Comparison of ENCODE assay signal across 8 cellular contexts in the genomic region with DNA sequence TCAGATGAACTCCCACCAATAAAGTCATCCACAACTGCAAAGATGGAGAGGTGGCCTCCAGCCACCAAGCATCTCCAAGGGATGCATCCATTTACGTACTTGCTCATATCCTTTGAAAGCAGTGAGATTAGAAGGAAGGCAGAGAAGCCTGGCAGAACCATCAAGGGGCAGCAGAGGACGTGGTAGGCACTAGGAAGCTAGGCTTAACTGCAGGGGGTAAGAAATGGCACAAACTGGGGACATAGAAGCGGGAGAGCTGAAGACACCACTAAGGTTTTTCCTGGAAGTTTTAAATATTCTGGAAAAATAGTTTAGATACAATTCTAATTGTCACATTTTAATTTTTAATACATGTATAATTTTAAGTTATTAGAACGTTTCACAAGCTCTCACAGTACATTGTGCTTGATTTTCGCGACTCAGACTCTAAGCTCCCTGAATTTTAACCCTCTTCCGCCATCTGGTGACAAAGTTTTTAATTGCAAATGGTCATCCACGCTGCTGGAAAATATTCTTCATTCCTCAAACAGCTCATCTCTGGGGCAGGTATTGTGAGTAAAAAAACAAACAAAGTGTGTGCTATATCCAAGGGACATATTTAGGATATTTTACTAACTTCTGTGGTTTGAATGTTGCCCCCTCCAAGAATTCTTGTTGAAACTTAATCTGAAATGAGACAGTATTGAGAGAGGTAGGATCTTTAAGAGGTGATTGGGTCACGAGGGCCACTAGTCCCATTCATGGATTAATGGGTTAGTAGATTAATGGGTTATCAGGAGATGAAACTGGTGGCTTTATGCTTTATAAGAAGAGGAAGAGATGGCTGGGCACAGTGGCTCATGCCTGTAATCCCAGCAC. TPM values are rescaled to one million over a fixed set of nuclear protein-coding genes. Genes with fewer than 3 reads are reported as not detected.
DNase-seq lines count a peak whose midpoint lies in the region; ATAC-seq, FAIRE-seq and TF ChIP-seq lines count a peak whose summit lies in the region.

No MANE protein-coding gene starts in this region.

- no peaks in the 10 kb centered on the region for H3K27me3 Mint-ChIP-seq in T-helper 2 cell treated with Interferon-gamma antibody and Interleukin-4, amounts not matched to agents 5 μg/mL and 100 μg/mL, for 36 hours (ENCODE audit: low read depth)
- no peaks in the 10 kb centered on the region for H3K27me3 Mint-ChIP-seq in central memory CD8-positive, alpha-beta T cell

- peak; percentile 48 for FAIRE-seq in GM12891 (lab: Jason Lieb, UNC)

- peaks cover 29% of the 10 kb centered on the region for H3K4me1 Mint-ChIP-seq in T-helper 2 cell treated with Interferon-gamma antibody and Interleukin-4, amounts not matched to agents 5 μg/mL and 100 μg/mL, for 36 hours (ENCODE audit: low read depth)
- H3K4me1 Mint-ChIP-seq in central memory CD8-positive, alpha-beta T cell = peaks cover 43% of the 10 kb centered on the region

- H3K27ac Mint-ChIP-seq in T-helper 2 cell treated with Interferon-gamma antibody and Interleukin-4, amounts not matched to agents 5 μg/mL and 100 μg/mL, for 36 hours = peak overlapping the region; percentile 60
- no peak overlapping the region for H3K27ac Mint-ChIP-seq in central memory CD8-positive, alpha-beta T cell (ENCODE audit: low read depth)

- peak; percentile 52 for ATAC-seq in central memory CD8-positive, alpha-beta T cell (replicated peaks; ENCODE audit: extremely low read depth, poor library complexity, severe bottlenecking)

- DNase-seq in AG08396 (ENCODE audit: low spot score) (peak; percentile 52), GM12891 (ENCODE audit: insufficient read length, low spot score) (no peak), NCI-H1694 treated with DMSO at 0.1 percent for 48 hours (lab: John Stamatoyannopoulos, UW) (peak; percentile 63), kidney tubule cell (ENCODE audit: low spot score) (peak; percentile 75), GM19238 (ENCODE audit: insufficient read length, low spot score) (no peak)
- peak; percentile 53 for DNase-seq in T-helper 2 cell treated with Interferon-gamma antibody and Interleukin-4, amounts not matched to agents 5 μg/mL and 100 μg/mL, for 36 hours (ENCODE audit: low spot score)
- DNase-seq in central memory CD8-positive, alpha-beta T cell (ENCODE audit: low spot score in 2 of 2) = peak in 1 of 2 donors; percentile 54
- DNase-seq in stimulated activated CD8-positive, alpha-beta memory T cell treated with anti-CD3 and anti-CD28 coated beads, Interleukin-15, amount 100 ng/mL, for 1 hour (ENCODE audit: low read depth) = peak; percentile 34

- peaks cover 16% of the 10 kb centered on the region for H3K36me3 Mint-ChIP-seq in T-helper 2 cell treated with Interferon-gamma antibody and Interleukin-4, amounts not matched to agents 5 μg/mL and 100 μg/mL, for 36 hours (ENCODE audit: low read depth)
- H3K36me3 Mint-ChIP-seq in central memory CD8-positive, alpha-beta T cell (ENCODE audit: insufficient read depth) = peaks cover 5% of the 10 kb centered on the region

- H3K9me3 Mint-ChIP-seq in T-helper 2 cell treated with Interferon-gamma antibody and Interleukin-4, amounts not matched to agents 5 μg/mL and 100 μg/mL, for 36 hours = no peaks in the 10 kb centered on the region
- H3K9me3 Mint-ChIP-seq in central memory CD8-positive, alpha-beta T cell = no peaks in the 10 kb centered on the region

- TF ChIP-seq POLR2A in GM12891 (IDR thresholded peaks at IDR 0.05; ENCODE audit: low read depth, low read length) = no peak

- H3K4me3 Mint-ChIP-seq in T-helper 2 cell treated with Interferon-gamma antibody and Interleukin-4, amounts not matched to agents 5 μg/mL and 100 μg/mL, for 36 hours = no peak overlapping the region
- peak overlapping the region; percentile 79 for H3K4me3 Mint-ChIP-seq in central memory CD8-positive, alpha-beta T cell

TF ChIP-seq in GM12891, 5 proteins besides CTCF, POLR2A, EP300 and RAD21:
- TF ChIP-seq POLR2AphosphoS5 (IDR thresholded peaks at IDR 0.05; ENCODE audit: low read depth, low read length) = no peak

RNA-seq across cellular contexts. Expression of gene PSTPIP2, which starts 1.6 kb away (rescaled TPM):
- polyA plus RNA-seq in GM12891 (2012; ENCODE audit: low read depth, missing spikeins) = 15.8 TPM

RNA-seq across cellular contexts. Expression of gene ATP5F1A, which starts 24.4 kb away (rescaled TPM):
- 469 TPM for polyA plus RNA-seq in GM12891 (2012; ENCODE audit: low read depth, missing spikeins)

RNA-seq across cellular contexts. Expression of gene HAUS1, which starts 30.5 kb away (rescaled TPM):
- polyA plus RNA-seq in GM12891 (2012; ENCODE audit: low read depth, missing spikeins) = 44.6 TPM

Comparison
In these comparisons a context has a peak if more than half of its experiments do, and no peak if none do; other contexts are left out.
1. DNase-seq: peak in AG08396 (single experiment), NCI-H1694 treated with DMSO at 0.1 percent for 48 hours (single experiment), T-helper 2 cell treated with Interferon-gamma antibody and Interleukin-4, amounts not matched to agents 5 μg/mL and 100 μg/mL, for 36 hours (single experiment), kidney tubule cell (single experiment) and stimulated activated CD8-positive, alpha-beta memory T cell treated with anti-CD3 and anti-CD28 coated beads, Interleukin-15, amount 100 ng/mL, for 1 hour (single experiment); none in GM12891 (single experiment) and GM19238 (single experiment).